ENCODE assay signal across 9 cellular contexts in genomic region chr15:99708563-99708962, GRCh38. TPM values are rescaled to one million over a fixed set of nuclear protein-coding genes. Genes with fewer than 3 reads are reported as not detected.
A peak's percentile ranks its signal among the peaks of the same experiment; 100 is the strongest.
DNase-seq lines count a peak whose midpoint lies in the region; ATAC-seq and TF ChIP-seq lines count a peak whose summit lies in the region.
"Had no signal": no experiment of that assay in that cellular context is flagged by ENCODE, and none has a peak within 500 bp of the region (broad histone marks: within the 10 kb centered on the region; RNA-seq: fewer than 3 reads in every experiment).

No MANE protein-coding gene starts in this region.

- H3K27ac ChIP-seq in HEK293 (ENCODE audit: extremely low read depth, low read depth, low read length) (no peak overlapping the region), left ventricle myocardium inferior (replicated peaks) (peak overlapping the region; percentile 90)

- peaks cover 7% of the 10 kb centered on the region for H3K4me1 Mint-ChIP-seq in progenitor cell of endocrine pancreas (ENCODE audit: low read depth)

- no peaks in the 10 kb centered on the region for H3K27me3 Mint-ChIP-seq in progenitor cell of endocrine pancreas

- no peaks in the 10 kb centered on the region for H3K9me3 Mint-ChIP-seq in progenitor cell of endocrine pancreas (ENCODE audit: low read depth)

- H3K36me3 Mint-ChIP-seq in progenitor cell of endocrine pancreas (ENCODE audit: insufficient read depth): peaks cover 6% of the 10 kb centered on the region

- POLR2A ChIA-PET in HEK293 (lab: Yijun Ruan, JAX): interaction anchor here (0.6 kb wide), 1 partner anchor 296 kb away, joined by 3 read pairs; no protein-coding TSS in a partner anchor

- in situ Hi-C loops in G401 (cut with HindIII; ENCODE audit: low sequenced_read_pairs): no loop called here

- H3K4me3 Mint-ChIP-seq in progenitor cell of endocrine pancreas (ENCODE audit: low read depth): no peak overlapping the region

- TF ChIP-seq CTCF in HEK293 (tag by site-specific recombination; IDR thresholded peaks at IDR 0.05): no peak
- no peak for TF ChIP-seq CTCF in left ventricle myocardium inferior (IDR thresholded peaks at IDR 0.05; ENCODE audit: borderline replicate concordance)
- TF ChIP-seq CTCF in progenitor cell of endocrine pancreas (IDR thresholded peaks at IDR 0.05; ENCODE audit: unreplicated experiment): no peak

- no peak overlapping the region for H3K27ac Mint-ChIP-seq in progenitor cell of endocrine pancreas

- H3K9me3 ChIP-seq in HEK293 (ENCODE audit: control insufficient read depth, insufficient read depth, low read depth, low read length) (no peaks in the 10 kb centered on the region), adipocyte (ENCODE audit: control insufficient read depth, low read length) (no peaks in the 10 kb centered on the region), left ventricle myocardium inferior (replicated peaks) (no peaks in the 10 kb centered on the region)

- H3K36me3 ChIP-seq in HEK293 (ENCODE audit: control insufficient read depth in 2 of 2, insufficient read depth in 1 of 2, low read length in 2 of 2) (peaks cover 10 to 30% of the 10 kb centered on the region in 2 experiments), adipocyte (ENCODE audit: control insufficient read depth, insufficient read depth, low read length, severe bottlenecking) (peaks cover 31% of the 10 kb centered on the region), left ventricle myocardium inferior (peaks cover 36% of the 10 kb centered on the region)

- H3K4me1 ChIP-seq in HEK293 (ENCODE audit: control insufficient read depth, insufficient read depth, low read length) (0 out of 2 replicates have a peak, but pooled peaks cover 5% of the 10 kb centered on the region), adipocyte (ENCODE audit: control insufficient read depth, insufficient read depth, low read length) (peaks cover 38% of the 10 kb centered on the region), left ventricle myocardium inferior (peaks cover 86% of the 10 kb centered on the region)

- H3K27me3 ChIP-seq in adipocyte (replicated peaks; ENCODE audit: control insufficient read depth, insufficient read depth, low read length) (no peaks in the 10 kb centered on the region), left ventricle myocardium inferior (ENCODE audit: low read depth) (no peaks in the 10 kb centered on the region)

- H3K9ac ChIP-seq in adipocyte (ENCODE audit: low read length): peak overlapping the region; percentile 44

- no peak overlapping the region for H3K4me3 ChIP-seq in HEK293 (ENCODE audit: low read depth, low read length)
- peak overlapping the region; percentile 58 for H3K4me3 ChIP-seq in adipocyte (ENCODE audit: low read length)
- H3K4me3 ChIP-seq in left ventricle myocardium inferior: peak overlapping the region; percentile 19

- CTCF ChIA-PET in HEK293 (lab: Yijun Ruan, JAX): interaction anchor here (0.7 to 2.9 kb wide), 7 partner anchors 21 to 481 kb away, joined by 3 to 10 read pairs (median 4); no protein-coding TSS in a partner anchor

- peak; percentile 89 for DNase-seq in adipocyte (ENCODE audit: low read depth)
- peak; percentile 77 for DNase-seq in left ventricle myocardium inferior
- peak; percentile 44 for DNase-seq in smooth muscle cell of the brain vasculature (ENCODE audit: low read depth, low spot score)
- DNase-seq in progenitor cell of endocrine pancreas (ENCODE audit: low spot score, unreplicated experiment): no peak
- DNase-seq in effector CD4-positive, alpha-beta T cell: no peak
- no peak for DNase-seq in G401 (ENCODE audit: low spot score)
- DNase-seq: stimulated activated CD4-positive, alpha-beta T cell treated with anti-CD3 and anti-CD28 coated beads, Interleukin-12 subunit alpha, Interleukin-12 subunit beta, amount 100 ng/mL, for 4 hours had no signal

- no peak for TF ChIP-seq POLR2A in GM18505 (IDR thresholded peaks at IDR 0.05; ENCODE audit: borderline replicate concordance, extremely low read depth, insufficient read depth, insufficient read length)

- intact Hi-C loops in left ventricle myocardium inferior (cut with micrococcal nuclease): loop anchor here (5.0 to 10.0 kb wide), 2 partner anchors 144 to 421 kb away; partner anchors contain the start of gene MEF2A

- ATAC-seq in GM18505 (IDR thresholded peaks at IDR 0.05; ENCODE audit: unreplicated experiment): no peak

TF ChIP-seq in HEK293, 187 proteins besides CTCF, POLR2A, EP300 and RAD21:
- no peak for TF ChIP-seq ZNF223 (tag by site-specific recombination; IDR thresholded peaks at IDR 0.05)
- TF ChIP-seq KLF1 (tag by site-specific recombination; IDR thresholded peaks at IDR 0.05): peak; percentile 61
- peak; percentile 59 for TF ChIP-seq ZFHX2 (tag by site-specific recombination; conservative IDR thresholded peaks at IDR 0.05)
- no peak for TF ChIP-seq ZBTB20 (tag by site-specific recombination; IDR thresholded peaks at IDR 0.05)
- no peak for TF ChIP-seq ZNF629 (tag by site-specific recombination; IDR thresholded peaks at IDR 0.05)
- peak; percentile 46; the same call in 1 of the 2 replicates for TF ChIP-seq EGR2 (tag by site-specific recombination; IDR thresholded peaks at IDR 0.05; ENCODE audit: low read depth)

RNA-seq across cellular contexts. Expression of gene LYSMD4, which starts 24.7 kb away (rescaled TPM):
- total RNA-seq in left ventricle myocardium inferior: 9.8 TPM
- 17.9 and 18.8 TPM in 2 replicates for total RNA-seq in progenitor cell of endocrine pancreas
- 8.0 and 9.1 TPM in 2 replicates for total RNA-seq in G401 (2014; rRNA removed; shearing (Covaris generic))

Comparison
In these comparisons a context has a peak if more than half of its experiments do, and no peak if none do; other contexts are left out.
1. DNase-seq: peak in adipocyte (single experiment), left ventricle myocardium inferior (single experiment) and smooth muscle cell of the brain vasculature (single experiment); none in progenitor cell of endocrine pancreas (single experiment), effector CD4-positive, alpha-beta T cell (single experiment) and G401 (single experiment).